In the genomic region with DNA sequence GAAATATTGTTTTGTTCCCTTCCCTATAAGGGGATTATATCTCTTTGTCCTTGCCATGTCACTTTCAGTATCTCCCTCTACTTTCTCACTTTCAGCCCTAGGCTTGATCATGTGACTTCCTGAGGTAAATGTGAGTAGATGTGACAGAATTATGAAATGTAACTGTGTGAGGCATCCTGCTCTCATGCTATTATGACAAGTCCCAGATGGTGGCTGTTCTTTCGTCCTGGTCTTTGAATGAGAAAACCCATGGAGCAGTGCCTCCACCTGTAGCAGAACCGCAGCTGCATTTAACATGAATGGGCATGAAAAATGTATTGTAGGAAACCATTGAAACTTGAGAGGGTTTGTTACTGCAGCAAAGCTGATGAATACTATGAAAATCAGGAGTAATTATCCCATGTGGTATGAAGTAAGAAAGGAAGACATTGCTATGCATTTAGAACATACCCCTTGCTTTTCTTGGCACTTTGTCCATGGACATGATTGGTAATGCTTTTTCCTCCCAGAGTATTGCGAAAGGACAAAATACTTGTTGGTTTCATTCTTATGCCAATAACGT, we compare ENCODE assay signal across 8 cellular contexts.
A peak's percentile ranks its signal among the peaks of the same experiment; 100 is the strongest.
DNase-seq lines count a peak whose midpoint lies in the region; ATAC-seq and TF ChIP-seq lines count a peak whose summit lies in the region.

No MANE protein-coding gene starts in this region.

- H3K27ac ChIP-seq in left lung: no peak overlapping the region

- peak; percentile 100 for ATAC-seq in GM19467 (IDR thresholded peaks at IDR 0.05; ENCODE audit: unreplicated experiment)
- ATAC-seq in HG03432 (IDR thresholded peaks at IDR 0.05; ENCODE audit: unreplicated experiment): peak; percentile 99
- ATAC-seq in left lung: no peak

- DNase-seq in GM12864 (ENCODE audit: low read depth) (peak; percentile 49), dedifferentiated amniotic fluid mesenchymal stem cell (ENCODE audit: extremely low spot score) (peak; percentile 61), DMS79 (lab: John Stamatoyannopoulos, UW) (no peak), left lung (no peak), SHP77 (lab: John Stamatoyannopoulos, UW) (no peak)
- no peak for DNase-seq in stimulated activated naive CD4-positive, alpha-beta T cell treated with Interleukin-2 at 50 U/mL for 16 hours (lab: John Stamatoyannopoulos, UW)

- H3K4me1 ChIP-seq in left lung: no peaks in the 10 kb centered on the region

- no peak for TF ChIP-seq CTCF in GM12864 (IDR thresholded peaks at IDR 0.05; ENCODE audit: low read depth, low read length, missing control alignments)
- TF ChIP-seq CTCF in left lung (IDR thresholded peaks at IDR 0.05): no peak

- intact Hi-C loops in left lung (cut with DNase I): no loop called here

- H3K27me3 ChIP-seq in left lung: no peaks in the 10 kb centered on the region

- H3K36me3 ChIP-seq in left lung: no peaks in the 10 kb centered on the region

- H3K4me3 ChIP-seq in GM12864 (ENCODE audit: low read depth, low read length) (no peak overlapping the region), left lung (no peak overlapping the region)

- no peaks in the 10 kb centered on the region for H3K9me3 ChIP-seq in left lung

Comparison
In these comparisons a context has a peak if more than half of its experiments do, and no peak if none do; other contexts are left out.
1. DNase-seq: peak in GM12864 (single experiment) and dedifferentiated amniotic fluid mesenchymal stem cell (single experiment); none in DMS79 (single experiment), left lung (0 of 2), stimulated activated naive CD4-positive, alpha-beta T cell treated with Interleukin-2 at 50 U/mL for 16 hours (single experiment) and SHP77 (0 of 2).